ENCODE assay signal across 10 cellular contexts in the genomic region with DNA sequence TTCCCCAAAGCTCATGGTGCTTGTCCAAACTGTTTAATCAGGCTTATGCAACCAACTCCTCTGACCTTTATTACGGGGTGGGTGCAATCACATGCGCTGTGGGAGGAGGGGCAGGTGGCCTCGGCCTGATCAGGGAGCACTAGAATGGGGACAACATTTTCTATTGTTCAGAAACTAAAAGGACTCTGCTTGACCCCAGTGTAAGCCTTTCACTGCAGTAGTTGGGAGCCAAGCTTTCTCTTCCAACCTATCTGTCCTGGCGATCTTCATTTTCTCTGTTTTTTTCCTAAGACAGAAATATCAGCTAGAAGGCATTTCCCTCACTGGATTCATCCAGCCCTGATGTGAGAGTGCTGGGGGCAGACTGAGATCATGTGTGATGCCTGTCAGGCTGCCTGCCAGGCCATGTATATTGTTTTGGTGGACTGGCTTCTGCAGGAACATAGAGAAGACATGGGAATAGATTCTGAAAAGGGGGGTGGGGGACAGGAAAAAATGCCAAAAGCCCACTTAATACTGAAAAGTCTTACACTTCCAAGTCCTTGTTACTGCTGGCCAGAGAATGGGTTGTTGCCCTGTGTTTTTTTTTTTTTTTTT.
DNase-seq lines count a peak whose midpoint lies in the region; ATAC-seq and TF ChIP-seq lines count a peak whose summit lies in the region.
"Had no signal": no experiment of that assay in that cellular context is flagged by ENCODE, and none has a peak within 500 bp of the region (broad histone marks: within the 10 kb centered on the region; RNA-seq: fewer than 3 reads in every experiment).

No MANE protein-coding gene starts in this region.

- peak; percentile 61 for DNase-seq in DMS114 treated with DMSO at 0.1 percent for 48 hours (lab: John Stamatoyannopoulos, UW; ENCODE audit: unreplicated experiment)
- DNase-seq in SK-N-SH: peak; percentile 65
- DNase-seq in glomerular visceral epithelial cell (ENCODE audit: extremely low spot score): peak; percentile 47
- DNase-seq in progenitor cell of endocrine pancreas (ENCODE audit: low spot score, unreplicated experiment): no peak
- DNase-seq in UCSD-AML1 (lab: John Stamatoyannopoulos, UW; ENCODE audit: unreplicated experiment): no peak
- DNase-seq in NCI-H1436 (lab: John Stamatoyannopoulos, UW): no peak
- no peak for DNase-seq in activated CD4-positive, alpha-beta T cell treated with anti-CD3 and anti-CD28 coated beads, Interleukin-2, amount 50 U/mL, for 1 hour
- DNase-seq: DMS79, NCI-H2029 treated with DMSO at 0.1 percent for 48 hours had no signal

- H3K4me3 ChIP-seq in SK-N-SH (ENCODE audit: low read depth in 2 of 2, low read length in 1 of 2): peak overlapping the region in 1 of 2 experiments; percentile 25; a peak in 2 of 4 replicates

- H3K27me3 Mint-ChIP-seq in progenitor cell of endocrine pancreas: no peaks in the 10 kb centered on the region

- no peaks in the 10 kb centered on the region for H3K27me3 ChIP-seq in SK-N-SH (ENCODE audit: insufficient read depth)

- H3K27ac Mint-ChIP-seq in progenitor cell of endocrine pancreas: peak overlapping the region; percentile 87

- peak; percentile 40; the same call in 1 of the 2 replicates for TF ChIP-seq RAD21 in SK-N-SH (IDR thresholded peaks at IDR 0.05; ENCODE audit: low read length)

- H4K20me1 ChIP-seq in SK-N-SH (ENCODE audit: insufficient read depth): no peaks in the 10 kb centered on the region

- H3K9ac ChIP-seq in SK-N-SH: no peak overlapping the region

- no peaks in the 10 kb centered on the region for H3K9me3 Mint-ChIP-seq in progenitor cell of endocrine pancreas (ENCODE audit: low read depth)

- no peaks in the 10 kb centered on the region for H3K9me3 ChIP-seq in SK-N-SH

- H3K79me2 ChIP-seq in SK-N-SH (ENCODE audit: insufficient read depth): no peaks in the 10 kb centered on the region

- H3F3A ChIP-seq in SK-N-SH (replicated peaks; ENCODE audit: insufficient read depth): peaks cover 21% of the 10 kb centered on the region

- peaks cover 40% of the 10 kb centered on the region for H3K4me1 Mint-ChIP-seq in progenitor cell of endocrine pancreas (ENCODE audit: low read depth)

- H3K36me3 ChIP-seq in SK-N-SH (replicated peaks in 1 of 2; ENCODE audit: control insufficient read depth in 1 of 2, insufficient read depth in 2 of 2, low read length in 1 of 2): no peaks in the 10 kb centered on the region

- H3K4me1 ChIP-seq in SK-N-SH (ENCODE audit: control insufficient read depth in 1 of 2, insufficient read depth in 2 of 2, low read depth in 1 of 2, low read length in 1 of 2): peaks cover 18 to 28% of the 10 kb centered on the region in 2 experiments

- peak overlapping the region; percentile 76 to 91 for H3K27ac ChIP-seq in SK-N-SH (ENCODE audit: low read depth in 2 of 2, low read length in 1 of 2)

- 1% methylated on average over 4 of the region's 4 CpGs for WGBS in SK-N-SH (ENCODE audit: low lambda C conversion rate)

- no peak overlapping the region for H3K4me3 Mint-ChIP-seq in progenitor cell of endocrine pancreas (ENCODE audit: low read depth)

- H2AFZ ChIP-seq in SK-N-SH (ENCODE audit: low read depth): no peak overlapping the region

- CTCF ChIA-PET in SK-N-SH (lab: Yijun Ruan, JAX): interaction anchor here (1.0 to 1.1 kb wide), 2 partner anchors 260 to 773 kb away, joined by 3 read pairs; no protein-coding TSS in a partner anchor

- POLR2A ChIA-PET in SK-N-SH (lab: Yijun Ruan, JAX): no interaction called here

- H3K9me2 ChIP-seq in SK-N-SH: no peaks in the 10 kb centered on the region

- no peaks in the 10 kb centered on the region for H3K36me3 Mint-ChIP-seq in progenitor cell of endocrine pancreas (ENCODE audit: insufficient read depth)

- no peak for ATAC-seq in HG02981 (IDR thresholded peaks at IDR 0.05; ENCODE audit: unreplicated experiment)

- TF ChIP-seq CTCF in SK-N-SH (IDR thresholded peaks at IDR 0.05) (no peak), progenitor cell of endocrine pancreas (IDR thresholded peaks at IDR 0.05; ENCODE audit: unreplicated experiment) (no peak)

- peak; percentile 55 to 73 for TF ChIP-seq EP300 in SK-N-SH (IDR thresholded peaks at IDR 0.05; ENCODE audit: borderline replicate concordance in 1 of 2, low read depth in 1 of 2, low read length in 1 of 2)

- H3K4me2 ChIP-seq in SK-N-SH: peak overlapping the region; percentile 71

TF ChIP-seq in SK-N-SH, 30 proteins besides CTCF, POLR2A, EP300 and RAD21 (continues in another document):
- TF ChIP-seq GABPA (IDR thresholded peaks at IDR 0.05; ENCODE audit: low read depth) (no peak), EZH2phosphoT487 (IDR thresholded peaks at IDR 0.05; ENCODE audit: borderline replicate concordance, low read depth) (no peak), RXRA (IDR thresholded peaks at IDR 0.05; ENCODE audit: borderline replicate concordance, low read depth) (peak; percentile 82; the same call in 1 of the 2 replicates), NFIC (IDR thresholded peaks at IDR 0.05; ENCODE audit: borderline replicate concordance) (peak; percentile 86), TEAD4 (IDR thresholded peaks at IDR 0.05; ENCODE audit: borderline replicate concordance, insufficient read depth) (peak; percentile 60; the same call in 1 of the 2 replicates), SIN3A (IDR thresholded peaks at IDR 0.05; ENCODE audit: borderline replicate concordance, low read depth, low read length) (0 out of 2 replicates have a peak, but pooled peaks have one; percentile 39), FOXJ3 (CRISPR knock-in tag; IDR thresholded peaks at IDR 0.05) (0 out of 2 replicates have a peak, but pooled peaks have one; percentile 32), CHD2 (IDR thresholded peaks at IDR 0.05; ENCODE audit: low read length, partially characterized antibody) (peak; percentile 46), JUND (IDR thresholded peaks at IDR 0.05) (peak; percentile 40; the same call in 1 of the 2 replicates), PBX3 (IDR thresholded peaks at IDR 0.05) (peak; percentile 72), MXI1 (IDR thresholded peaks at IDR 0.05; ENCODE audit: low read depth, low read length) (peak; percentile 50; the same call in 1 of the 2 replicates), SMC3 (IDR thresholded peaks at IDR 0.05; ENCODE audit: low read depth, low read length) (peak; percentile 22), FOSL2 (IDR thresholded peaks at IDR 0.05; ENCODE audit: borderline replicate concordance, low read depth) (peak; percentile 47; the same call in 1 of the 2 replicates), FOXM1 (IDR thresholded peaks at IDR 0.05; ENCODE audit: low read depth) (no peak)
- TF ChIP-seq, protein P1, sequence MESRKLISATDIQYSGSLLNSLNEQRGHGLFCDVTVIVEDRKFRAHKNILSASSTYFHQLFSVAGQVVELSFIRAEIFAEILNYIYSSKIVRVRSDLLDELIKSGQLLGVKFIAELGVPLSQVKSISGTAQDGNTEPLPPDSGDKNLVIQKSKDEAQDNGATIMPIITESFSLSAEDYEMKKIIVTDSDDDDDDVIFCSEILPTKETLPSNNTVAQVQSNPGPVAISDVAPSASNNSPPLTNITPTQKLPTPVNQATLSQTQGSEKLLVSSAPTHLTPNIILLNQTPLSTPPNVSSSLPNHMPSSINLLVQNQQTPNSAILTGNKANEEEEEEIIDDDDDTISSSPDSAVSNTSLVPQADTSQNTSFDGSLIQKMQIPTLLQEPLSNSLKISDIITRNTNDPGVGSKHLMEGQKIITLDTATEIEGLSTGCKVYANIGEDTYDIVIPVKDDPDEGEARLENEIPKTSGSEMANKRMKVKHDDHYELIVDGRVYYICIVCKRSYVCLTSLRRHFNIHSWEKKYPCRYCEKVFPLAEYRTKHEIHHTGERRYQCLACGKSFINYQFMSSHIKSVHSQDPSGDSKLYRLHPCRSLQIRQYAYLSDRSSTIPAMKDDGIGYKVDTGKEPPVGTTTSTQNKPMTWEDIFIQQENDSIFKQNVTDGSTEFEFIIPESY (IDR thresholded peaks at IDR 0.05; ENCODE audit: borderline replicate concordance, low read depth): no peak
- TF ChIP-seq, protein P2, sequence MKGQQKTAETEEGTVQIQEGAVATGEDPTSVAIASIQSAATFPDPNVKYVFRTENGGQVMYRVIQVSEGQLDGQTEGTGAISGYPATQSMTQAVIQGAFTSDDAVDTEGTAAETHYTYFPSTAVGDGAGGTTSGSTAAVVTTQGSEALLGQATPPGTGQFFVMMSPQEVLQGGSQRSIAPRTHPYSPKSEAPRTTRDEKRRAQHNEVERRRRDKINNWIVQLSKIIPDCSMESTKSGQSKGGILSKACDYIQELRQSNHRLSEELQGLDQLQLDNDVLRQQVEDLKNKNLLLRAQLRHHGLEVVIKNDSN (IDR thresholded peaks at IDR 0.05; ENCODE audit: borderline replicate concordance, low read depth): peak; percentile 40; the same call in 1 of the 2 replicates

Comparison
In these comparisons a context has a peak if more than half of its experiments do, and no peak if none do; other contexts are left out.
1. DNase-seq: peak in DMS114 treated with DMSO at 0.1 percent for 48 hours (single experiment), SK-N-SH (single experiment) and glomerular visceral epithelial cell (single experiment); none in progenitor cell of endocrine pancreas (single experiment), UCSD-AML1 (single experiment), NCI-H1436 (single experiment) and activated CD4-positive, alpha-beta T cell treated with anti-CD3 and anti-CD28 coated beads, Interleukin-2, amount 50 U/mL, for 1 hour (single experiment).